Comparison of ENCODE assay signal across 15 cellular contexts in the genomic region with DNA sequence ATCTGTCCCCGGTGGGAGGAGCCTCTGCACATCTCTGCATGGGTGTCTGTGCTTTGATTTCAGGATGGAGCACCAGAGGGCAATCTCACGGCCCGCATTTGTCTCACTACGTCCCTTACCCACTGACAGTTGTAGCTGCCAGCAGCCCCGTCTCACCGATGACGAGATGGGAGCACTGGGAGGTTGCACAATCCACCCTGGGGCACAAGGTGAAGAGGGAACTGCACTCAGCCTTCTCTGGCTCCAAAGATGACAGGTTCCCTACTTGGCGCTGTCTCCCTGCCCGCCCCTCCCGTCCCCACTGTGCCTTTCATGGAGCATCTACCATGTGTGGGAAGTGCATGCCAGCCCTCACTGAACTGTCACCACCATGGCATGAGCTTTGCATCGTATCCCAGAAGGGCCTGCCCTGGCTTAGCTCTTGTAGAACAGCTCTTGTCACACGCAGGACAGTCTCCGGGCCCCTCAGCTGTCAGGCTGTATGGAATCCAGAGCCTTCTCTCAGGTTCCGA.
DNase-seq lines count a peak whose midpoint lies in the region; ATAC-seq and TF ChIP-seq lines count a peak whose summit lies in the region.
"Had no signal": no experiment of that assay in that cellular context is flagged by ENCODE, and none has a peak within 500 bp of the region (broad histone marks: within the 10 kb centered on the region; RNA-seq: fewer than 3 reads in every experiment).

No MANE protein-coding gene starts in this region.

- no peak overlapping the region for H3K4me3 ChIP-seq in psoas muscle
- no peak overlapping the region for H3K4me3 ChIP-seq in esophagus squamous epithelium
- H3K4me3 ChIP-seq: BLaER1 treated with 17β-estradiol and CSF1 and Interleukin-3, amounts not matched to agents 10 nM and 100 nM; skin epidermis; thoracic aorta had no signal

- H3K27me3 ChIP-seq in psoas muscle (ENCODE audit: insufficient read depth in 3 of 3, low read length in 2 of 3) (no peaks in the 10 kb centered on the region), esophagus squamous epithelium (peaks cover 0 to 12% (median 0%) of the 10 kb centered on the region in 4 donors)

- intact Hi-C loops in head of caudate nucleus (cut with DNase I) (no loop called here), psoas muscle (cut with DNase I) (loop anchor here in 1 of 2 donors (10.0 kb wide), 1 partner anchor 155 kb away; no protein-coding TSS in a partner anchor), esophagus squamous epithelium (cut with DNase I) (no loop called here)

- H3K9me3 ChIP-seq in psoas muscle (no peaks in the 10 kb centered on the region), esophagus squamous epithelium (no peaks in the 10 kb centered on the region)
- H3K9me3 ChIP-seq: BLaER1 treated with 17β-estradiol and CSF1 and Interleukin-3, amounts not matched to agents 10 nM and 100 nM; thoracic aorta had no signal

- peaks cover 12% of the 10 kb centered on the region for H3K4me1 ChIP-seq in psoas muscle
- H3K4me1 ChIP-seq in esophagus squamous epithelium = peaks cover 0 to 14% (median 10%) of the 10 kb centered on the region in 3 donors

- no peak for TF ChIP-seq POLR2A in esophagus squamous epithelium (IDR thresholded peaks at IDR 0.05)

- no peaks in the 10 kb centered on the region for H3K36me3 ChIP-seq in psoas muscle (ENCODE audit: insufficient read depth in 1 of 2, low read depth in 1 of 2)
- no peaks in the 10 kb centered on the region for H3K36me3 ChIP-seq in esophagus squamous epithelium
- H3K36me3 ChIP-seq: BLaER1 treated with 17β-estradiol and CSF1 and Interleukin-3, amounts not matched to agents 10 nM and 100 nM; thoracic aorta had no signal

- TF ChIP-seq CTCF in RWPE1 (conservative IDR thresholded peaks at IDR 0.05; ENCODE audit: low read depth) (no peak), psoas muscle (IDR thresholded peaks at IDR 0.05) (no peak), esophagus squamous epithelium (IDR thresholded peaks at IDR 0.05) (no peak)

- ATAC-seq in psoas muscle = peak; percentile 66 to 88 (median 78)
- ATAC-seq in GM21360 (IDR thresholded peaks at IDR 0.05; ENCODE audit: unreplicated experiment) = no peak
- no peak for ATAC-seq in HG03521 (IDR thresholded peaks at IDR 0.05; ENCODE audit: unreplicated experiment)
- ATAC-seq in GM19452 (IDR thresholded peaks at IDR 0.05; ENCODE audit: unreplicated experiment) = no peak

- CTCF ChIA-PET in RWPE1 (lab: Yijun Ruan, JAX) = interaction anchor here (0.7 kb wide), 1 partner anchor 28 kb away, joined by 5 read pairs; no protein-coding TSS in a partner anchor

- peak overlapping the region; percentile 11; the same call in 1 of the 2 replicates for H3K27ac ChIP-seq in RWPE1
- H3K27ac ChIP-seq in psoas muscle = no peak overlapping the region
- no peak overlapping the region for H3K27ac ChIP-seq in esophagus squamous epithelium
- H3K27ac ChIP-seq: BLaER1 treated with 17β-estradiol and CSF1 and Interleukin-3, amounts not matched to agents 10 nM and 100 nM; skin epidermis; thoracic aorta had no signal

- WGBS in psoas muscle, 3 donors = 28 to 49% (median 42%) methylated on average over 14 of the region's 14 CpGs
- WGBS in esophagus squamous epithelium, 2 donors = 38 to 53% methylated on average over 5 to 9 of the region's 14 CpGs

- POLR2A ChIA-PET in RWPE1 (lab: Yijun Ruan, JAX; ENCODE audit: low non-redundant PET) = interaction anchor here (0.6 to 0.7 kb wide), 2 partner anchors 144 to 337 kb away, joined by 3 to 13 read pairs; no protein-coding TSS in a partner anchor

- DNase-seq in HuH-7.5 (ENCODE audit: low spot score) (peak; percentile 43), RWPE1 (ENCODE audit: low spot score) (peak; percentile 78), head of caudate nucleus (peak in 40 of 42 donors; percentile 8 to 81 (median 46)), psoas muscle (peak in 1 of 2 donors; percentile 35), esophagus squamous epithelium (lab: John Stamatoyannopoulos, UW) (no peak)
- DNase-seq: activated CD4-positive, alpha-beta T cell treated with anti-CD3 and anti-CD28 coated beads, Interleukin-2, amount 50 U/mL, for 1 hour; DMS79; NCI-H1694; NCI-H226 had no signal

Comparison
In these comparisons a context has a peak if more than half of its experiments do, and no peak if none do; other contexts are left out.
1. ATAC-seq: peak in psoas muscle (4 of 4); none in GM21360 (single experiment), HG03521 (single experiment) and GM19452 (single experiment).